ENCODE assay signal across 9 cellular contexts in genomic region chr18:44759925-44760342, GRCh38.
DNase-seq lines count a peak whose midpoint lies in the region; ATAC-seq, FAIRE-seq and TF ChIP-seq lines count a peak whose summit lies in the region.
"Had no signal": no experiment of that assay in that cellular context is flagged by ENCODE, and none has a peak within 500 bp of the region (broad histone marks: within the 10 kb centered on the region; RNA-seq: fewer than 3 reads in every experiment).

No MANE protein-coding gene starts in this region.

- ATAC-seq in GM21515 (IDR thresholded peaks at IDR 0.05; ENCODE audit: unreplicated experiment) (peak; percentile 67), HG03565 (IDR thresholded peaks at IDR 0.05; ENCODE audit: unreplicated experiment) (peak; percentile 34)

- H3K36me3 ChIP-seq in keratinocyte (ENCODE audit: control insufficient read depth in 2 of 2, extremely low read depth in 1 of 2, insufficient read depth in 2 of 2, low read length in 2 of 2) = no peaks in the 10 kb centered on the region
- H3K36me3 ChIP-seq: neutrophil had no signal

- H3K4me2 ChIP-seq in keratinocyte (ENCODE audit: control insufficient read depth, extremely low read depth, insufficient read depth, low read depth, low read length) = no peak overlapping the region

- H3K27me3 ChIP-seq in keratinocyte (ENCODE audit: control insufficient read depth, extremely low read depth, insufficient read depth, low read length) = no peaks in the 10 kb centered on the region

- TF ChIP-seq CTCF in keratinocyte (optimal IDR thresholded peaks at IDR 0.05 in 1 of 3, IDR thresholded peaks at IDR 0.05 in 1 of 3, conservative IDR thresholded peaks at IDR 0.05 in 1 of 3; ENCODE audit: extremely low read depth in 1 of 3, insufficient read depth in 2 of 3, low read length in 3 of 3) = no peak

- peak; percentile 94 for FAIRE-seq in GM12892 (lab: Jason Lieb, UNC)
- peak; percentile 13 for FAIRE-seq in keratinocyte (lab: Jason Lieb, UNC)

- dilution Hi-C loops in keratinocyte (cut with MboI; ENCODE audit: extremely low pct_ligation_motif_present, low sequenced_read_pairs) = no loop called here

- no peak overlapping the region for H3K4me3 ChIP-seq in keratinocyte (ENCODE audit: control insufficient read depth in 2 of 3, extremely low read depth in 1 of 3, insufficient read depth in 2 of 3, low read depth in 1 of 3, low read length in 3 of 3)

- DNase-seq in GM12892 (ENCODE audit: insufficient read length) = no peak
- no peak for DNase-seq in keratinocyte (ENCODE audit: low read depth, low spot score)
- DNase-seq in HuH-7.5 (ENCODE audit: low spot score) = no peak
- DNase-seq in HCEC 1CT = no peak
- DNase-seq in putamen (ENCODE audit: low spot score) = no peak
- no peak for DNase-seq in NCI-H2171 treated with DMSO at 0.1 percent for 48 hours (lab: John Stamatoyannopoulos, UW)

- H3K79me2 ChIP-seq in keratinocyte (ENCODE audit: control insufficient read depth, insufficient read depth, low read length) = no peaks in the 10 kb centered on the region

- H3K9me3 ChIP-seq in keratinocyte (ENCODE audit: control insufficient read depth, low read depth, low read length) = no peaks in the 10 kb centered on the region
- H3K9me3 ChIP-seq: neutrophil had no signal

- H3K9ac ChIP-seq in keratinocyte (ENCODE audit: control insufficient read depth, extremely low read depth, insufficient read depth, low read length) = no peak overlapping the region

- H2AFZ ChIP-seq in keratinocyte (ENCODE audit: control insufficient read depth, low read length) = no peak overlapping the region

- H3K4me1 ChIP-seq in keratinocyte (ENCODE audit: control insufficient read depth, extremely low read depth, insufficient read depth, low read length) = no peaks in the 10 kb centered on the region

- 0 out of 2 replicates have a peak, but pooled peaks have one; percentile 36 for TF ChIP-seq POLR2A in GM12892 (IDR thresholded peaks at IDR 0.05; ENCODE audit: low read depth, low read length)

- H4K20me1 ChIP-seq in keratinocyte (ENCODE audit: control insufficient read depth, extremely low read depth, insufficient read depth, low read length) = no peaks in the 10 kb centered on the region

- no peaks in the 10 kb centered on the region for H3K9me1 ChIP-seq in keratinocyte (ENCODE audit: control insufficient read depth, extremely low read depth, insufficient read depth, low read length)

- H3K27ac ChIP-seq in keratinocyte (ENCODE audit: control insufficient read depth, insufficient read depth, low read length) = no peak overlapping the region
- H3K27ac ChIP-seq: neutrophil had no signal
